In the genomic region with DNA sequence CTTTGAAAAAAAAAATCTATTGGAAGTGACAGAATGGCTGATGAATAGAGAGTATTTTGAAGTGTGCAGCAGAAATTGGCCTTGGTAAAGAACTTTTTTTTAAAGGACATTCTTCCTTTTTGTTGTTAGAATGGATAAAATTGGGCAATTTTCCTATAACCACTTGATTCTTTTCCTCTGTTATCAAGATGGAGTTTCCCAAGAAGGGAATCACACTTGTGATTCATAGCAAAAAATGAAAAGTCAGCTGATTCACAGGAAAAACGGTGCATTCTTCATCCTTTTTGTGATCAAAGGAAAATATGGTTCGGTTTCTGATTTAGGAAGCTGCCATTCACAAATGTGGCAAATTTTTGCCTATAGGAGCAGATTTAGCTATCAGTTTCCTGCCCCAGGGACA, we compare ENCODE assay signal across 16 cellular contexts.
A peak's percentile ranks its signal among the peaks of the same experiment; 100 is the strongest.
DNase-seq lines count a peak whose midpoint lies in the region; ATAC-seq and TF ChIP-seq lines count a peak whose summit lies in the region.
"Had no signal": no experiment of that assay in that cellular context is flagged by ENCODE, and none has a peak within 500 bp of the region (broad histone marks: within the 10 kb centered on the region; RNA-seq: fewer than 3 reads in every experiment).

No MANE protein-coding gene starts in this region.

- H3K27me3 ChIP-seq in Loucy (ENCODE audit: insufficient read depth, low read length, poor library complexity, severe bottlenecking) (no peaks in the 10 kb centered on the region), mesenchymal stem cell (ENCODE audit: control insufficient read depth in 1 of 2, insufficient read depth in 1 of 2, low read length in 2 of 2) (no peaks in the 10 kb centered on the region), right atrium auricular region (no peaks in the 10 kb centered on the region)
- H3K27me3 ChIP-seq: BLaER1 had no signal

- no peaks in the 10 kb centered on the region for H3K27me3 Mint-ChIP-seq in activated CD4-positive, alpha-beta T cell treated with anti-CD3 and anti-CD28 coated beads for 36 hours
- H3K27me3 Mint-ChIP-seq in effector memory CD8-positive, alpha-beta T cell = no peaks in the 10 kb centered on the region
- H3K27me3 Mint-ChIP-seq: CD8-positive, alpha-beta memory T cell; IgD-negative memory B cell had no signal

- intact Hi-C loops in activated CD4-positive, alpha-beta T cell treated with anti-CD3 and anti-CD28 coated beads for 36 hours (cut with DNase I, micrococcal nuclease) = no loop called here

- H3K36me3 ChIP-seq in Loucy (ENCODE audit: insufficient read depth, low read length) (no peaks in the 10 kb centered on the region), mesenchymal stem cell (ENCODE audit: control insufficient read depth in 1 of 2, insufficient read depth in 2 of 2, low read depth in 1 of 2, low read length in 2 of 2) (no peaks in the 10 kb centered on the region), right atrium auricular region (no peaks in the 10 kb centered on the region)
- H3K36me3 ChIP-seq: BLaER1 had no signal

- H2BK120ac ChIP-seq in mesenchymal stem cell (ENCODE audit: low read depth, low read length) = no peak overlapping the region

- peak; percentile 17 for DNase-seq in ELR (ENCODE audit: low read depth)
- DNase-seq in cardiac fibroblast (ENCODE audit: low read depth in 2 of 2) = peak; percentile 31 to 65
- DNase-seq in mesenchymal stem cell = no peak
- DNase-seq in activated CD4-positive, alpha-beta T cell treated with anti-CD3 and anti-CD28 coated beads for 36 hours = no peak
- no peak for DNase-seq in effector memory CD8-positive, alpha-beta T cell
- DNase-seq in right atrium auricular region (ENCODE audit: low spot score) = no peak
- DNase-seq: AML-193; Caco-2; CD8-positive, alpha-beta memory T cell; DND-41; KG1 had no signal

- no peak overlapping the region for H3K27ac ChIP-seq in mesenchymal stem cell (ENCODE audit: low read length, poor library complexity, severe bottlenecking)
- H3K27ac ChIP-seq in right atrium auricular region = no peak overlapping the region
- H3K27ac ChIP-seq: BLaER1 had no signal

- H2BK5ac ChIP-seq in mesenchymal stem cell (ENCODE audit: low read depth, low read length, poor library complexity, severe bottlenecking) = no peak overlapping the region

- no peak overlapping the region for H3K4me3 ChIP-seq in Loucy (ENCODE audit: low read length, poor library complexity, severe bottlenecking)
- no peak overlapping the region for H3K4me3 ChIP-seq in cardiac fibroblast (replicated peaks in 1 of 2; ENCODE audit: low read depth in 2 of 2, low read length in 2 of 2)
- H3K4me3 ChIP-seq in mesenchymal stem cell (ENCODE audit: insufficient read depth in 1 of 2, low read depth in 1 of 2, low read length in 2 of 2) = no peak overlapping the region
- no peak overlapping the region for H3K4me3 ChIP-seq in right atrium auricular region
- H3K4me3 ChIP-seq: BLaER1, GM12878 had no signal

- H3K4ac ChIP-seq in mesenchymal stem cell (ENCODE audit: low read depth in 1 of 2, low read length in 2 of 2) = no peak overlapping the region

- H3K4me1 ChIP-seq in Loucy (ENCODE audit: insufficient read depth, low read length, poor library complexity, severe bottlenecking) (no peaks in the 10 kb centered on the region), mesenchymal stem cell (ENCODE audit: control insufficient read depth, insufficient read depth, low read depth, low read length) (peaks cover 2% of the 10 kb centered on the region), right atrium auricular region (no peaks in the 10 kb centered on the region)
- H3K4me1 ChIP-seq: BLaER1 had no signal

- H2AFZ ChIP-seq in Loucy (ENCODE audit: low read length) (0 out of 2 replicates have a peak overlapping the region, but pooled peaks have one; percentile 15), mesenchymal stem cell (ENCODE audit: low read depth, low read length) (no peak overlapping the region)

- WGBS in mesenchymal stem cell = 77% methylated on average over 2 of the region's 2 CpGs

- H3K27ac Mint-ChIP-seq in activated CD4-positive, alpha-beta T cell treated with anti-CD3 and anti-CD28 coated beads for 36 hours = no peak overlapping the region
- no peak overlapping the region for H3K27ac Mint-ChIP-seq in effector memory CD8-positive, alpha-beta T cell
- H3K27ac Mint-ChIP-seq: CD8-positive, alpha-beta memory T cell; IgD-negative memory B cell had no signal

- H3K79me1 ChIP-seq in mesenchymal stem cell (replicated peaks; ENCODE audit: low read length, poor library complexity, severe bottlenecking) = no peaks in the 10 kb centered on the region

- H4K20me1 ChIP-seq in Loucy (ENCODE audit: insufficient read depth, low read length, poor library complexity, severe bottlenecking) = no peaks in the 10 kb centered on the region
- H4K20me1 ChIP-seq: BLaER1 had no signal

- H3K9me2 ChIP-seq in Loucy (replicated peaks; ENCODE audit: low read depth, low read length) = no peaks in the 10 kb centered on the region

- no peak overlapping the region for H4K8ac ChIP-seq in mesenchymal stem cell (ENCODE audit: low read length)

- no peak for ATAC-seq in GM21390 (IDR thresholded peaks at IDR 0.05; ENCODE audit: unreplicated experiment)
- no peak for ATAC-seq in activated CD4-positive, alpha-beta T cell treated with anti-CD3 and anti-CD28 coated beads for 36 hours
- no peak for ATAC-seq in effector memory CD8-positive, alpha-beta T cell (replicated peaks)
- ATAC-seq: GM12878 had no signal

- TF ChIP-seq CTCF in Loucy (conservative IDR thresholded peaks at IDR 0.05; ENCODE audit: low read length) (no peak), cardiac fibroblast (IDR thresholded peaks at IDR 0.05; ENCODE audit: low read depth, low read length) (no peak), right atrium auricular region (IDR thresholded peaks at IDR 0.05) (no peak)

- no peaks in the 10 kb centered on the region for H3K4me1 Mint-ChIP-seq in activated CD4-positive, alpha-beta T cell treated with anti-CD3 and anti-CD28 coated beads for 36 hours
- no peaks in the 10 kb centered on the region for H3K4me1 Mint-ChIP-seq in effector memory CD8-positive, alpha-beta T cell (ENCODE audit: low read depth in 2 of 2)
- H3K4me1 Mint-ChIP-seq: CD8-positive, alpha-beta memory T cell; IgD-negative memory B cell had no signal

- H3K14ac ChIP-seq in mesenchymal stem cell (ENCODE audit: low read length in 2 of 2) = no peak overlapping the region

- H2AK5ac ChIP-seq in mesenchymal stem cell (ENCODE audit: low read length, severe bottlenecking) = peak overlapping the region; percentile 88

- no peak overlapping the region for H3K18ac ChIP-seq in mesenchymal stem cell (ENCODE audit: low read depth in 1 of 2, low read length in 2 of 2)

- H3K79me2 ChIP-seq in Loucy (ENCODE audit: insufficient read depth, low read length) = no peaks in the 10 kb centered on the region

- no peak overlapping the region for H2BK15ac ChIP-seq in mesenchymal stem cell (ENCODE audit: low read depth, poor library complexity, severe bottlenecking)

- POLR2A ChIA-PET in activated CD4-positive, alpha-beta T cell treated with anti-CD3 and anti-CD28 coated beads for 36 hours (lab: Charles Lee) = no interaction called here

- H3K9me3 ChIP-seq in Loucy (ENCODE audit: insufficient read depth, low read depth, low read length) = no peaks in the 10 kb centered on the region
- no peaks in the 10 kb centered on the region for H3K9me3 ChIP-seq in mesenchymal stem cell (ENCODE audit: control insufficient read depth, low read length)
- H3K9me3 ChIP-seq in right atrium auricular region = no peaks in the 10 kb centered on the region
- H3K9me3 ChIP-seq: BLaER1, Caco-2 had no signal

- H4K91ac ChIP-seq in mesenchymal stem cell (ENCODE audit: low read length) = no peak overlapping the region

- H3K9me3 Mint-ChIP-seq in activated CD4-positive, alpha-beta T cell treated with anti-CD3 and anti-CD28 coated beads for 36 hours (ENCODE audit: low read depth) = no peaks in the 10 kb centered on the region
- H3K9me3 Mint-ChIP-seq in effector memory CD8-positive, alpha-beta T cell = peaks cover 7 to 15% of the 10 kb centered on the region in 2 donors
- H3K9me3 Mint-ChIP-seq: IgD-negative memory B cell had no signal

- no peak overlapping the region for H2BK12ac ChIP-seq in mesenchymal stem cell (ENCODE audit: low read length in 2 of 2)

- no peak overlapping the region for H3K4me3 Mint-ChIP-seq in activated CD4-positive, alpha-beta T cell treated with anti-CD3 and anti-CD28 coated beads for 36 hours
- no peak overlapping the region for H3K4me3 Mint-ChIP-seq in effector memory CD8-positive, alpha-beta T cell
- H3K4me3 Mint-ChIP-seq: CD8-positive, alpha-beta memory T cell; IgD-negative memory B cell had no signal

- H3F3A ChIP-seq in Loucy (ENCODE audit: low read depth) = no peaks in the 10 kb centered on the region

- H3K23ac ChIP-seq in mesenchymal stem cell (ENCODE audit: low read length in 2 of 2) = no peak overlapping the region

- no peaks in the 10 kb centered on the region for H3K36me3 Mint-ChIP-seq in activated CD4-positive, alpha-beta T cell treated with anti-CD3 and anti-CD28 coated beads for 36 hours (ENCODE audit: low read depth)
- no peaks in the 10 kb centered on the region for H3K36me3 Mint-ChIP-seq in effector memory CD8-positive, alpha-beta T cell (ENCODE audit: insufficient read depth)
- H3K36me3 Mint-ChIP-seq: CD8-positive, alpha-beta memory T cell; IgD-negative memory B cell had no signal

- H3K9ac ChIP-seq in Loucy (ENCODE audit: low read depth, low read length, poor library complexity, severe bottlenecking) = no peak overlapping the region
- no peak overlapping the region for H3K9ac ChIP-seq in mesenchymal stem cell (ENCODE audit: low read length)
- H3K9ac ChIP-seq: BLaER1 had no signal

- CTCF ChIA-PET in activated CD4-positive, alpha-beta T cell treated with anti-CD3 and anti-CD28 coated beads for 36 hours (lab: Charles Lee) = no interaction called here

- H3K4me2 ChIP-seq in Loucy (ENCODE audit: low read depth, low read length, poor library complexity, severe bottlenecking) (no peak overlapping the region), mesenchymal stem cell (ENCODE audit: low read length, poor library complexity, severe bottlenecking) (no peak overlapping the region)
- H3K4me2 ChIP-seq: BLaER1 had no signal

Comparison
In these comparisons a context has a peak if more than half of its experiments do, and no peak if none do; other contexts are left out.
1. DNase-seq: peak in ELR (single experiment) and cardiac fibroblast (2 of 2); none in mesenchymal stem cell (single experiment), activated CD4-positive, alpha-beta T cell treated with anti-CD3 and anti-CD28 coated beads for 36 hours (single experiment), effector memory CD8-positive, alpha-beta T cell (0 of 3) and right atrium auricular region (single experiment).